Comparison of ENCODE assay signal across 19 cellular contexts in the genomic region with DNA sequence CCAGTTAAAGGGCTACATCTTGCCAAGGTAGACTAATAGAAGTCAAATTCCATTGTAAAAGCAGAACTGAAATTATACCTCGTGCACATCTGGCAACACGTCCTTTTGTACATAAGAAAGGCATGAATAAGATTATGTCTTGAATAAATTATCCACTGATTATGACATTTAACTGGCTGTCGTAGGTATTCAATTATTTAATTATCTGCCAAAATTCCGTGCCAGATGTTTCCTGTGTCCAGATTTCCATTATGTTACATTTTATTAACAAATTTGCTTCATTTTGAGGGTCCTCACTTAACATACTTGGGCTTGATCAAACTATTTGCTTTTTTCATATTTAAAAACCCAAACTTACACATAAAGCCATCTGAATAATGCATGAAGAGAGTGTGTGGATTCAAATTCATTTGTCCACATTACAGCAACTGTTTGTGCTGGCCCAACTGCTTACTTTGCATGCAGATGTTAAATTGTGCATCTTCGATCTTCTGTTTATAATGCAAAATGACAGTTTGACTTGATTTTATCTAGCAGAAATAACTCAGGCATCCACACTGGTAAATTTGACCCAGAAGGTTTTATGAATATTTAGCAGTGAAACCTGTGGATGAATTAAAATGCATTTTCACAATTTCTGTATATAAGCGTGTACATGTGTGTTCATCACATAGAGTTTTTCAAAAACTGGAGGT.
DNase-seq lines count a peak whose midpoint lies in the region; ATAC-seq and TF ChIP-seq lines count a peak whose summit lies in the region.
"Had no signal": no experiment of that assay in that cellular context is flagged by ENCODE, and none has a peak within 500 bp of the region (broad histone marks: within the 10 kb centered on the region; RNA-seq: fewer than 3 reads in every experiment).

No MANE protein-coding gene starts in this region.

- peak overlapping the region; percentile 35; the same call in 1 of the 2 replicates for H3K4me3 Mint-ChIP-seq in HFFc6
- H3K4me3 Mint-ChIP-seq: CD4-positive, CD25-positive, alpha-beta regulatory T cell; CD8-positive, alpha-beta memory T cell had no signal

- H4K20me1 ChIP-seq in SK-N-SH (ENCODE audit: insufficient read depth) (no peaks in the 10 kb centered on the region), hepatocyte (ENCODE audit: insufficient read depth, poor library complexity, severe bottlenecking) (no peaks in the 10 kb centered on the region)

- DNase-seq in HFFc6, result no peak
- DNase-seq in NCI-H69 (lab: John Stamatoyannopoulos, UW), result peak; percentile 25
- DNase-seq in SK-N-SH, result no peak
- no peak for DNase-seq in hepatocyte (ENCODE audit: low spot score)
- DNase-seq in gastrocnemius medialis, result no peak
- no peak for DNase-seq in H4 (ENCODE audit: low spot score)
- DNase-seq: ACHN; BE2C; C1 segment of cervical spinal cord; CD4-positive, CD25-positive, alpha-beta regulatory T cell; CD8-positive, alpha-beta memory T cell; COR-L47; DMS79 treated with DMSO at 0.1 percent for 48 hours; GF-D8; GOT3 had no signal

- no peaks in the 10 kb centered on the region for H3K79me2 ChIP-seq in SK-N-SH (ENCODE audit: insufficient read depth)
- H3K79me2 ChIP-seq in hepatocyte, result no peaks in the 10 kb centered on the region

- H2AFZ ChIP-seq in SK-N-SH (ENCODE audit: low read depth), result no peak overlapping the region
- no peak overlapping the region for H2AFZ ChIP-seq in hepatocyte

- POLR2A ChIA-PET in SK-N-SH (lab: Yijun Ruan, JAX), result no interaction called here

- TF ChIP-seq EP300 in SK-N-SH (IDR thresholded peaks at IDR 0.05; ENCODE audit: borderline replicate concordance in 1 of 2, low read depth in 1 of 2, low read length in 1 of 2), result peak in 1 of 2 experiments; percentile 66; a peak in 1 of 4 replicates

- TF ChIP-seq CTCF in HFFc6 (IDR thresholded peaks at IDR 0.05) (no peak), SK-N-SH (IDR thresholded peaks at IDR 0.05) (no peak), hepatocyte (IDR thresholded peaks at IDR 0.05; ENCODE audit: poor library complexity) (no peak), gastrocnemius medialis (IDR thresholded peaks at IDR 0.05 in 4 of 5, conservative IDR thresholded peaks at IDR 0.05 in 1 of 5) (no peak)

- H3K9me3 ChIP-seq in SK-N-SH, result no peaks in the 10 kb centered on the region
- no peaks in the 10 kb centered on the region for H3K9me3 ChIP-seq in hepatocyte (ENCODE audit: low read depth)
- no peaks in the 10 kb centered on the region for H3K9me3 ChIP-seq in gastrocnemius medialis
- H3K9me3 ChIP-seq: BE2C, HAP-1 had no signal

- CTCF ChIA-PET in SK-N-SH (lab: Yijun Ruan, JAX), result no interaction called here

- H3K9ac ChIP-seq in SK-N-SH, result no peak overlapping the region
- H3K9ac ChIP-seq: KMS-11 had no signal

- no peaks in the 10 kb centered on the region for H3K9me3 Mint-ChIP-seq in HFFc6

- ATAC-seq in GM18907 (IDR thresholded peaks at IDR 0.05; ENCODE audit: unreplicated experiment), result no peak
- no peak for ATAC-seq in gastrocnemius medialis

- WGBS in SK-N-SH (ENCODE audit: low lambda C conversion rate), result 18% methylated on average over 6 of the region's 6 CpGs
- 75% methylated on average over 6 of the region's 6 CpGs for whole genome bisulfite sequencing in hepatocyte (ENCODE audit: low lambda C conversion rate, missing lambda C conversion rate)

- no peaks in the 10 kb centered on the region for H3K9me2 ChIP-seq in SK-N-SH
- H3K9me2 ChIP-seq in hepatocyte (replicated peaks; ENCODE audit: insufficient read depth), result no peaks in the 10 kb centered on the region

- H3K4me3 ChIP-seq in SK-N-SH (ENCODE audit: low read depth in 2 of 2, low read length in 1 of 2), result no peak overlapping the region
- no peak overlapping the region for H3K4me3 ChIP-seq in hepatocyte
- no peak overlapping the region for H3K4me3 ChIP-seq in gastrocnemius medialis
- H3K4me3 ChIP-seq: HAP-1 had no signal

- intact Hi-C loops in gastrocnemius medialis (cut with DNase I; ENCODE audit: low total_unique reads), result no loop called here

- TF ChIP-seq POLR2A in gastrocnemius medialis (IDR thresholded peaks at IDR 0.05), result no peak

- H3K27me3 ChIP-seq in SK-N-SH (ENCODE audit: insufficient read depth) (no peaks in the 10 kb centered on the region), hepatocyte (no peaks in the 10 kb centered on the region), gastrocnemius medialis (no peaks in the 10 kb centered on the region)
- H3K27me3 ChIP-seq: BE2C had no signal

- H3K4me1 ChIP-seq in SK-N-SH (ENCODE audit: control insufficient read depth in 1 of 2, insufficient read depth in 2 of 2, low read depth in 1 of 2, low read length in 1 of 2), result peaks cover 0 to 4% of the 10 kb centered on the region in 2 experiments; a peak in 1 of 4 replicates
- H3K4me1 ChIP-seq in hepatocyte (ENCODE audit: insufficient read depth), result no peaks in the 10 kb centered on the region
- no peaks in the 10 kb centered on the region for H3K4me1 ChIP-seq in gastrocnemius medialis
- H3K4me1 ChIP-seq: BE2C had no signal

- TF ChIP-seq RAD21 in SK-N-SH (IDR thresholded peaks at IDR 0.05; ENCODE audit: low read length), result no peak

- no peak overlapping the region for H3K27ac ChIP-seq in SK-N-SH (ENCODE audit: low read depth in 2 of 2, low read length in 1 of 2)
- H3K27ac ChIP-seq in hepatocyte, result no peak overlapping the region
- H3K27ac ChIP-seq in gastrocnemius medialis, result no peak overlapping the region
- H3K27ac ChIP-seq: HL-60, KMS-11 had no signal

- H3K36me3 Mint-ChIP-seq in HFFc6 (ENCODE audit: low read depth), result no peaks in the 10 kb centered on the region
- H3K36me3 Mint-ChIP-seq: CD4-positive, CD25-positive, alpha-beta regulatory T cell; CD8-positive, alpha-beta memory T cell had no signal

- in situ Hi-C loops in gastrocnemius medialis (cut with MboI; ENCODE audit: low sequenced_read_pairs in 4 of 4), result no loop called here

- H3K27me3 Mint-ChIP-seq in HFFc6 (ENCODE audit: insufficient read depth), result no peaks in the 10 kb centered on the region
- H3K27me3 Mint-ChIP-seq: CD4-positive, CD25-positive, alpha-beta regulatory T cell; CD8-positive, alpha-beta memory T cell had no signal

- peaks cover 39% of the 10 kb centered on the region; the same call in 1 of the 2 replicates for H3K4me1 Mint-ChIP-seq in HFFc6 (ENCODE audit: low read depth)
- H3K4me1 Mint-ChIP-seq: CD4-positive, CD25-positive, alpha-beta regulatory T cell; CD8-positive, alpha-beta memory T cell had no signal

- no peak overlapping the region for H3K27ac Mint-ChIP-seq in HFFc6
- H3K27ac Mint-ChIP-seq: CD4-positive, CD25-positive, alpha-beta regulatory T cell; CD8-positive, alpha-beta memory T cell had no signal

- no peaks in the 10 kb centered on the region for H3F3A ChIP-seq in SK-N-SH (replicated peaks; ENCODE audit: insufficient read depth)

- no peaks in the 10 kb centered on the region for H3K36me3 ChIP-seq in SK-N-SH (replicated peaks in 1 of 2; ENCODE audit: control insufficient read depth in 1 of 2, insufficient read depth in 2 of 2, low read length in 1 of 2)
- no peaks in the 10 kb centered on the region for H3K36me3 ChIP-seq in hepatocyte (replicated peaks; ENCODE audit: insufficient read depth, low read depth)
- H3K36me3 ChIP-seq in gastrocnemius medialis, result no peaks in the 10 kb centered on the region
- H3K36me3 ChIP-seq: BE2C, HAP-1 had no signal

- no peak overlapping the region for H3K4me2 ChIP-seq in SK-N-SH
- no peak overlapping the region for H3K4me2 ChIP-seq in hepatocyte

TF ChIP-seq in SK-N-SH, 30 proteins besides CTCF, POLR2A, EP300 and RAD21:
- TF ChIP-seq FOXM1 (IDR thresholded peaks at IDR 0.05; ENCODE audit: low read depth), result no peak
- TF ChIP-seq GATA2 (CRISPR knock-in tag; IDR thresholded peaks at IDR 0.05), result peak; percentile 33; the same call in 1 of the 2 replicates
- TF ChIP-seq, protein P1, sequence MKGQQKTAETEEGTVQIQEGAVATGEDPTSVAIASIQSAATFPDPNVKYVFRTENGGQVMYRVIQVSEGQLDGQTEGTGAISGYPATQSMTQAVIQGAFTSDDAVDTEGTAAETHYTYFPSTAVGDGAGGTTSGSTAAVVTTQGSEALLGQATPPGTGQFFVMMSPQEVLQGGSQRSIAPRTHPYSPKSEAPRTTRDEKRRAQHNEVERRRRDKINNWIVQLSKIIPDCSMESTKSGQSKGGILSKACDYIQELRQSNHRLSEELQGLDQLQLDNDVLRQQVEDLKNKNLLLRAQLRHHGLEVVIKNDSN (IDR thresholded peaks at IDR 0.05; ENCODE audit: borderline replicate concordance, low read depth), result no peak
- TF ChIP-seq SMC3 (IDR thresholded peaks at IDR 0.05; ENCODE audit: low read depth, low read length), result no peak
- no peak for TF ChIP-seq MEF2A (IDR thresholded peaks at IDR 0.05; ENCODE audit: borderline replicate concordance, low read depth)
- peak; percentile 53; the same call in 1 of the 2 replicates for TF ChIP-seq RCOR1 (IDR thresholded peaks at IDR 0.05; ENCODE audit: low read length)
